Comparison of ENCODE assay signal across 9 cellular contexts in genomic region chr18:33210575-33211189, GRCh38.
A peak's percentile ranks its signal among the peaks of the same experiment; 100 is the strongest.
DNase-seq lines count a peak whose midpoint lies in the region; ATAC-seq and TF ChIP-seq lines count a peak whose summit lies in the region.
"Had no signal": no experiment of that assay in that cellular context is flagged by ENCODE, and none has a peak within 500 bp of the region (broad histone marks: within the 10 kb centered on the region; RNA-seq: fewer than 3 reads in every experiment).

No MANE protein-coding gene starts in this region.

- intact Hi-C loops in upper lobe of right lung (cut with DNase I): no loop called here

- TF ChIP-seq POLR2A in gastroesophageal sphincter (IDR thresholded peaks at IDR 0.05): no peak

- H3K36me3 ChIP-seq in upper lobe of right lung (no peaks in the 10 kb centered on the region), gastroesophageal sphincter (no peaks in the 10 kb centered on the region)

- no peak overlapping the region for H3K4me3 ChIP-seq in GM12875 (ENCODE audit: low read depth, low read length)
- H3K4me3 ChIP-seq in LNCaP clone FGC (ENCODE audit: low read depth, low read length): no peak overlapping the region
- no peak overlapping the region for H3K4me3 ChIP-seq in fibroblast of the aortic adventitia (ENCODE audit: low read depth, low read length)
- no peak overlapping the region for H3K4me3 ChIP-seq in upper lobe of right lung
- H3K4me3 ChIP-seq in gastroesophageal sphincter: no peak overlapping the region

- ATAC-seq in upper lobe of right lung (no peak), gastroesophageal sphincter (no peak)

- peak; percentile 39; the same call in 1 of the 2 replicates for TF ChIP-seq CTCF in GM12875 (IDR thresholded peaks at IDR 0.05; ENCODE audit: borderline replicate concordance, insufficient read depth, low read depth, low read length)
- TF ChIP-seq CTCF in LNCaP clone FGC (IDR thresholded peaks at IDR 0.05; ENCODE audit: control insufficient read depth, extremely low read depth, insufficient read depth): peak; percentile 75
- peak; percentile 69 for TF ChIP-seq CTCF in fibroblast of the aortic adventitia (IDR thresholded peaks at IDR 0.05; ENCODE audit: insufficient read depth, low read length)
- peak; percentile 48 for TF ChIP-seq CTCF in upper lobe of right lung (IDR thresholded peaks at IDR 0.05)
- TF ChIP-seq CTCF in gastroesophageal sphincter (IDR thresholded peaks at IDR 0.05): peak in 1 of 4 experiments; percentile 30

- H3K9me3 ChIP-seq in upper lobe of right lung: no peaks in the 10 kb centered on the region
- H3K9me3 ChIP-seq in gastroesophageal sphincter: no peaks in the 10 kb centered on the region

- 23 to 31% methylated on average over 6 of the region's 6 CpGs for WGBS in gastroesophageal sphincter (ENCODE audit: low coverage in 1 of 2), 2 donors

- DNase-seq in LNCaP clone FGC (ENCODE audit: low read depth): no peak
- peak; percentile 67 for DNase-seq in RKO (ENCODE audit: low spot score)
- peak; percentile 39 for DNase-seq in fibroblast of the aortic adventitia (ENCODE audit: low read depth)
- no peak for DNase-seq in upper lobe of right lung
- DNase-seq in GF-D8 (lab: John Stamatoyannopoulos, UW): no peak
- DNase-seq in activated CD4-positive, alpha-beta T cell treated with anti-CD3 and anti-CD28 coated beads for 1 hour: no peak
- DNase-seq: activated B cell treated with CpG ODN at 0.5 μM for 24 hours had no signal

- H3K27me3 ChIP-seq in upper lobe of right lung (no peaks in the 10 kb centered on the region), gastroesophageal sphincter (no peaks in the 10 kb centered on the region)

- no peak overlapping the region for H3K27ac ChIP-seq in upper lobe of right lung
- H3K27ac ChIP-seq in gastroesophageal sphincter: no peak overlapping the region

- H3K4me1 ChIP-seq in upper lobe of right lung (no peaks in the 10 kb centered on the region), gastroesophageal sphincter (no peaks in the 10 kb centered on the region)

- no peak for TF ChIP-seq EP300 in gastroesophageal sphincter (IDR thresholded peaks at IDR 0.05)

Comparison
In these comparisons a context has a peak if more than half of its experiments do, and no peak if none do; other contexts are left out.
1. DNase-seq: peak in RKO (single experiment) and fibroblast of the aortic adventitia (single experiment); none in LNCaP clone FGC (single experiment), upper lobe of right lung (single experiment), GF-D8 (single experiment) and activated CD4-positive, alpha-beta T cell treated with anti-CD3 and anti-CD28 coated beads for 1 hour (single experiment).